Comparison of ENCODE assay signal across 8 cellular contexts in the genomic region with DNA sequence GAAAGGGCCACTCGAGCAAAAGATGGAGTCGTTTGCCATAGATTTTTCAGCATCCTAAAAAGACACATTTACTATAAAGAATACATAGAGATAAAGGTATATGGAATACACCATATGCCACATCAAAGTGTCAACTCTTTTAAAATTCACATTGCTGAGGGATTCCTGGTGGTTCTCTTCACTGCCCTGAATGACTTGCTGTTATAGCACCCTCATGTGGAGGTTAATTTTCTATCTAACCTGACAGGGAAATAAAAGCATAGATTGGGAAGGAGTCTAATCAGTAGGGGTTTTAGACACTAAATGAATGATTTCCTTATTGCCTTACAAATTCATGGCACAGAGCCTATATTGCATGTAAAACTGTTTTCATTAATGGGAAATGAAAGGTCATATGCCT. TPM values are rescaled to one million over a fixed set of nuclear protein-coding genes. Genes with fewer than 3 reads are reported as not detected.
DNase-seq lines count a peak whose midpoint lies in the region; ATAC-seq, FAIRE-seq and TF ChIP-seq lines count a peak whose summit lies in the region.

No MANE protein-coding gene starts in this region.

- H4K20me1 ChIP-seq in K562 (replicated peaks; ENCODE audit: control insufficient read depth, insufficient read depth, low read length), result no peaks in the 10 kb centered on the region

- no peak for TF ChIP-seq EP300 in K562 (IDR thresholded peaks at IDR 0.05; ENCODE audit: low read length)

- BruUV-seq in K562 (replicated peaks; lab: Mats Ljungman, UMichigan), result no TSS peak

- peaks cover 9% of the 10 kb centered on the region for H3K4me1 Mint-ChIP-seq in neural crest cell
- no peaks in the 10 kb centered on the region for H3K4me1 Mint-ChIP-seq in activated CD4-positive, alpha-beta T cell treated with anti-CD3 and anti-CD28 coated beads for 36 hours

- H3K9ac ChIP-seq in K562 (ENCODE audit: insufficient read depth in 1 of 2, low read depth in 2 of 2, low read length in 2 of 2), result no peak overlapping the region

- ATAC-seq in K562, result peak; percentile 72
- no peak for ATAC-seq in activated CD4-positive, alpha-beta T cell treated with anti-CD3 and anti-CD28 coated beads for 36 hours

- H3K79me2 ChIP-seq in K562 (ENCODE audit: control insufficient read depth, insufficient read depth, low read length), result no peaks in the 10 kb centered on the region

- H3K36me3 ChIP-seq in K562 (ENCODE audit: control insufficient read depth, insufficient read depth, low read length), result no peaks in the 10 kb centered on the region

- no peaks in the 10 kb centered on the region for H3K27me3 Mint-ChIP-seq in neural crest cell (ENCODE audit: low read depth)
- peaks cover 3% of the 10 kb centered on the region for H3K27me3 Mint-ChIP-seq in activated CD4-positive, alpha-beta T cell treated with anti-CD3 and anti-CD28 coated beads for 36 hours

- H3K4me3 ChIP-seq in K562, result no peak overlapping the region

- no peaks in the 10 kb centered on the region for H3K9me3 ChIP-seq in K562 (replicated peaks; ENCODE audit: control insufficient read depth, insufficient read depth, low read depth, low read length)

- peak; percentile 71 for FAIRE-seq in K562 (lab: Jason Lieb, UNC)

- no peak overlapping the region for H3K27ac Mint-ChIP-seq in neural crest cell (ENCODE audit: unreplicated experiment)
- no peak overlapping the region for H3K27ac Mint-ChIP-seq in activated CD4-positive, alpha-beta T cell treated with anti-CD3 and anti-CD28 coated beads for 36 hours

- TF ChIP-seq POLR2A in K562 (conservative IDR thresholded peaks at IDR 0.05), result no peak

- DNase-seq in NCI-H1105 treated with DMSO at 0.1 percent for 48 hours (lab: John Stamatoyannopoulos, UW), result peak; percentile 28
- no peak for DNase-seq in NCI-H1105 (lab: John Stamatoyannopoulos, UW)
- DNase-seq in NCI-H1092 (lab: John Stamatoyannopoulos, UW), result peak; percentile 8
- peak in 2 of 4 experiments; percentile 9 to 12 for DNase-seq in K562 (ENCODE audit: extremely low read depth in 1 of 4, low spot score in 3 of 4)
- DNase-seq in neural crest cell (ENCODE audit: low read depth, low spot score), result no peak
- no peak for DNase-seq in activated CD4-positive, alpha-beta T cell treated with anti-CD3 and anti-CD28 coated beads for 36 hours
- DNase-seq in activated gamma-delta T cell treated with Interleukin-2 at 50 U/mL for 16 hours, result no peak
- DNase-seq in activated CD4-positive, alpha-beta T cell treated with anti-CD3 and anti-CD28 coated beads for 4 hours, result no peak

- no peak overlapping the region for H2AFZ ChIP-seq in K562 (ENCODE audit: low read depth, low read length)

- H3K4me3 Mint-ChIP-seq in neural crest cell, result no peak overlapping the region
- H3K4me3 Mint-ChIP-seq in activated CD4-positive, alpha-beta T cell treated with anti-CD3 and anti-CD28 coated beads for 36 hours, result no peak overlapping the region

- no peak overlapping the region for H3K4me2 ChIP-seq in K562 (ENCODE audit: insufficient read depth, low read length)

- CTCF ChIA-PET in K562 (lab: Yijun Ruan, JAX; ENCODE audit: low intra/inter-chr PET ratio), result no interaction called here
- CTCF ChIA-PET in activated CD4-positive, alpha-beta T cell treated with anti-CD3 and anti-CD28 coated beads for 36 hours (lab: Charles Lee), result interaction anchor here (0.8 to 1.0 kb wide), 2 partner anchors 18 to 343 kb away, joined by 3 to 4 read pairs; no protein-coding TSS in a partner anchor

- 0% methylated on average over 2 of the region's 2 CpGs for WGBS in K562 (ENCODE audit: insufficient coverage, low coverage, missing lambda C conversion rate)

- TF ChIP-seq CTCF in K562 (IDR thresholded peaks at IDR 0.05 in 2 of 3, conservative IDR thresholded peaks at IDR 0.05 in 1 of 3; ENCODE audit: insufficient read depth in 2 of 3, low read depth in 1 of 3, low read length in 3 of 3) (peak; percentile 20 to 46 (median 39); a peak in 3 of 6 replicates), neural crest cell (conservative IDR thresholded peaks at IDR 0.05) (peak; percentile 54)

- TF ChIP-seq RAD21 in K562 (CRISPR knock-in tag; conservative IDR thresholded peaks at IDR 0.05 in 1 of 2, IDR thresholded peaks at IDR 0.05 in 1 of 2), result peak in 1 of 2 experiments; percentile 57; a peak in 3 of 4 replicates

- no peaks in the 10 kb centered on the region for H3K9me3 Mint-ChIP-seq in neural crest cell
- H3K9me3 Mint-ChIP-seq in activated CD4-positive, alpha-beta T cell treated with anti-CD3 and anti-CD28 coated beads for 36 hours (ENCODE audit: low read depth), result no peaks in the 10 kb centered on the region

- H3K27ac ChIP-seq in K562 (ENCODE audit: extremely low read depth, low read depth, low read length), result no peak overlapping the region

- POLR2A ChIA-PET in K562 (lab: Yijun Ruan, JAX), result no interaction called here
- POLR2A ChIA-PET in activated CD4-positive, alpha-beta T cell treated with anti-CD3 and anti-CD28 coated beads for 36 hours (lab: Charles Lee), result no interaction called here

- no peaks in the 10 kb centered on the region for H3K36me3 Mint-ChIP-seq in neural crest cell (ENCODE audit: low read depth)
- H3K36me3 Mint-ChIP-seq in activated CD4-positive, alpha-beta T cell treated with anti-CD3 and anti-CD28 coated beads for 36 hours (ENCODE audit: low read depth), result no peaks in the 10 kb centered on the region

- H3K9me1 ChIP-seq in K562 (ENCODE audit: control insufficient read depth, insufficient read depth, low read length), result no peaks in the 10 kb centered on the region

- intact Hi-C loops in K562 (cut with micrococcal nuclease), result no loop called here
- intact Hi-C loops in activated CD4-positive, alpha-beta T cell treated with anti-CD3 and anti-CD28 coated beads for 36 hours (cut with DNase I, micrococcal nuclease), result no loop called here

- H3K27me3 ChIP-seq in K562 (ENCODE audit: control insufficient read depth in 2 of 2, insufficient read depth in 2 of 2, low read length in 2 of 2), result no peaks in the 10 kb centered on the region; a peak in 1 of 5 replicates

- H3K4me1 ChIP-seq in K562 (replicated peaks in 1 of 2; ENCODE audit: control insufficient read depth in 2 of 2, insufficient read depth in 2 of 2, low read length in 2 of 2), result no peaks in the 10 kb centered on the region

- in situ Hi-C loops in K562 (cut with MboI), result no loop called here

TF ChIP-seq in K562, 482 proteins besides CTCF, POLR2A, EP300 and RAD21:
- TF ChIP-seq ZNF766 (CRISPR knock-in tag; conservative IDR thresholded peaks at IDR 0.05) (no peak), SMC3 (conservative IDR thresholded peaks at IDR 0.05; ENCODE audit: insufficient read depth, low read depth, low read length) (0 out of 2 replicates have a peak, but pooled peaks have one; percentile 14)

RNA-seq across cellular contexts. Expression of a gene that starts 25.9 kb away (rescaled TPM):
- total RNA-seq in K562 (2011; cell fraction: chromatin; rRNA removed; ENCODE audit: low replicate concordance), result 0.04 TPM in 1 of 2 replicates, not detected in the other
- not detected in 2 replicates for total RNA-seq in K562 (2011; cell fraction: nucleolus; rRNA removed)
- total RNA-seq in K562 (2011; cell fraction: nucleoplasm; rRNA removed), result not detected in 2 replicates
- total RNA-seq in K562 (2014; rRNA removed) (not detected in 2 replicates), K562 (2014; rRNA removed; fragmentation: Illumina TruSeq; extraction: Trizol) (not detected in 2 replicates), K562 (2015; rRNA removed; fragmentation: Illumina TruSeq; extraction: Trizol) (under 0.01 and 0.15 TPM in 2 replicates), K562 (2021) (0.02 TPM in 1 of 2 replicates, not detected in the other), neural crest cell (0.63 and 0.84 TPM in 2 replicates)
- polyA plus RNA-seq in K562 (2011; rRNA removed) (under 0.01 TPM in 1 of 2 replicates, not detected in the other), K562 (2014; fragmentation: Illumina TruSeq; extraction: Trizol) (not detected in 2 replicates), K562 (2014; fragmentation: Nextera tagmentation; extraction: Ambion mirVana) (not detected), K562 (2014; rRNA removed) (not detected in 2 replicates)
- not detected in 2 replicates for polyA plus RNA-seq in K562 (2011; cell fraction: cytosol; rRNA removed)
- polyA plus RNA-seq in K562 (2011; cell fraction: nucleus; rRNA removed), result 0.01 TPM in 1 of 2 replicates, not detected in the other
- polyA plus RNA-seq in K562 (2012), result 0.21 TPM in 1 of 2 replicates, not detected in the other
- polyA minus RNA-seq in K562 (2011; rRNA and poly(A)+ RNA removed), result 0.04 TPM in 1 of 2 replicates, not detected in the other
- not detected in 2 replicates for polyA minus RNA-seq in K562 (2011; cell fraction: cytosol; rRNA and poly(A)+ RNA removed)
- not detected in 2 replicates for polyA minus RNA-seq in K562 (2011; cell fraction: nucleus; rRNA and poly(A)+ RNA removed)
- total RNA-seq in activated CD4-positive, alpha-beta T cell treated with anti-CD3 and anti-CD28 coated beads for 36 hours, result 1 to 10 TPM; 4.2 to 4.3 TPM

Comparison
In these comparisons a context has a peak if more than half of its experiments do, and no peak if none do; other contexts are left out.
1. DNase-seq: peak in NCI-H1105 treated with DMSO at 0.1 percent for 48 hours (single experiment) and NCI-H1092 (single experiment); none in NCI-H1105 (single experiment), neural crest cell (single experiment), activated CD4-positive, alpha-beta T cell treated with anti-CD3 and anti-CD28 coated beads for 36 hours (single experiment), activated gamma-delta T cell treated with Interleukin-2 at 50 U/mL for 16 hours (single experiment) and activated CD4-positive, alpha-beta T cell treated with anti-CD3 and anti-CD28 coated beads for 4 hours (0 of 2).